1 cellular context compared by ENCODE assay signal in the genomic region with DNA sequence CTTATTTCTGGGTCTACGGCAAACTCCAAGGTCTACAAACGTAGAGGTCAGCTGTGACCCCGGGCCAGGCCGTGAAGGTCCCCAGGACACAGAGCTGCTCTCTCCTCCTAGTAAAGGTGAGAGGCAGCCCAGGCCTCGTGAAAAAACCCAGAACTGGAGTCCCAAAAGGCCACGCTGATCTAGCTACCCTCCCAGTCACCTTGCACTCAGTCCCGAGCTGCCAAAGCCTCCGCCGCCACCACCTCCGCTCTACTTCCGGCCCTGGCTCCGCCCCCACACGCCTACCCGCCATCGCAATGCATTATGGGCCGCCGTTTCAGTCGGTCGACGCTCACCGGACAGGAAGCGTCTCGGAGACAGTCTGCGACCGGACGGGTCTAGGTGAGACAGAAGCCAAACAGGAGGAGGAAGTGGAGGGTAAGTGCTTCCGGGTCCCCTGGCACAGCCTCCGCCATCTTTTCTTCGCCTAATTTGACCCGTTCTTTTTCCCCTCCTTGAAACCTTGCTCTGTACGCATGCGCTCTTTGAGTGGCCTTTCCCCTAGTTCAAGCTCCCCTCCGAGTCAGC.
TF ChIP-seq lines count a peak whose summit lies in the region.

A gene with protein sequence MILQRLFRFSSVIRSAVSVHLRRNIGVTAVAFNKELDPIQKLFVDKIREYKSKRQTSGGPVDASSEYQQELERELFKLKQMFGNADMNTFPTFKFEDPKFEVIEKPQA (minus strand): TSS at position 251 of the 567 bp plus-strand sequence. CDS start 5,110 bp downstream, outside the sequence.
A gene (plus strand): TSS at position 319 of the 567 bp plus-strand sequence. CDS start 6,627 bp downstream, outside the sequence.

TF ChIP-seq in HepG2, 621 proteins besides CTCF, POLR2A, EP300 and RAD21 (continued from another document and continues in another):
- TF ChIP-seq, protein P1, sequence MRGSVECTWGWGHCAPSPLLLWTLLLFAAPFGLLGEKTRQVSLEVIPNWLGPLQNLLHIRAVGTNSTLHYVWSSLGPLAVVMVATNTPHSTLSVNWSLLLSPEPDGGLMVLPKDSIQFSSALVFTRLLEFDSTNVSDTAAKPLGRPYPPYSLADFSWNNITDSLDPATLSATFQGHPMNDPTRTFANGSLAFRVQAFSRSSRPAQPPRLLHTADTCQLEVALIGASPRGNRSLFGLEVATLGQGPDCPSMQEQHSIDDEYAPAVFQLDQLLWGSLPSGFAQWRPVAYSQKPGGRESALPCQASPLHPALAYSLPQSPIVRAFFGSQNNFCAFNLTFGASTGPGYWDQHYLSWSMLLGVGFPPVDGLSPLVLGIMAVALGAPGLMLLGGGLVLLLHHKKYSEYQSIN (CRISPR knock-in tag; IDR thresholded peaks at IDR 0.05; ENCODE audit: borderline replicate concordance), result no peak
- TF ChIP-seq ZNF33A (CRISPR knock-in tag; IDR thresholded peaks at IDR 0.05; ENCODE audit: borderline replicate concordance) (no peak), ZSCAN9 (CRISPR knock-in tag; IDR thresholded peaks at IDR 0.05; ENCODE audit: borderline replicate concordance) (peak; percentile 72), ONECUT2 (CRISPR knock-in tag; IDR thresholded peaks at IDR 0.05) (no peak), HES4 (CRISPR knock-in tag; IDR thresholded peaks at IDR 0.05; ENCODE audit: borderline replicate concordance) (no peak), SSRP1 (CRISPR knock-in tag; IDR thresholded peaks at IDR 0.05) (no peak), POLR2AphosphoS5 (IDR thresholded peaks at IDR 0.05; ENCODE audit: low read depth, low read length) (peak; percentile 95), MYC (CRISPR knock-in tag; IDR thresholded peaks at IDR 0.05; ENCODE audit: borderline replicate concordance) (peak; percentile 12; the same call in 1 of the 2 replicates), SP5 (CRISPR knock-in tag; IDR thresholded peaks at IDR 0.05; ENCODE audit: borderline replicate concordance, low read depth) (peak; percentile 44; the same call in 1 of the 2 replicates), RBM22 (optimal IDR thresholded peaks at IDR 0.05; ENCODE audit: low read length) (peak; percentile 60), HOXA7 (CRISPR knock-in tag; IDR thresholded peaks at IDR 0.05) (no peak), AGO2 (optimal IDR thresholded peaks at IDR 0.05; ENCODE audit: low read depth, low read length) (peak; percentile 68), ZNF329 (CRISPR knock-in tag; IDR thresholded peaks at IDR 0.05; ENCODE audit: low read depth) (no peak), MIER2 (CRISPR knock-in tag; IDR thresholded peaks at IDR 0.05) (0 out of 2 replicates have a peak, but pooled peaks have one; percentile 20), RCOR2 (CRISPR knock-in tag; IDR thresholded peaks at IDR 0.05) (no peak), CENPX (CRISPR knock-in tag; IDR thresholded peaks at IDR 0.05) (no peak), SNAI1 (CRISPR knock-in tag; IDR thresholded peaks at IDR 0.05; ENCODE audit: borderline replicate concordance) (no peak), ZNF253 (CRISPR knock-in tag; IDR thresholded peaks at IDR 0.05; ENCODE audit: borderline replicate concordance) (no peak), ZKSCAN8 (CRISPR knock-in tag; IDR thresholded peaks at IDR 0.05; ENCODE audit: borderline replicate concordance) (no peak), RBAK (CRISPR knock-in tag; IDR thresholded peaks at IDR 0.05) (no peak), ZFP36L2 (CRISPR knock-in tag; IDR thresholded peaks at IDR 0.05) (no peak), FOXC1 (CRISPR knock-in tag; IDR thresholded peaks at IDR 0.05; ENCODE audit: borderline replicate concordance) (peak; percentile 81; the same call in 1 of the 2 replicates), ZMYM3 (CRISPR knock-in tag; IDR thresholded peaks at IDR 0.05) (0 out of 2 replicates have a peak, but pooled peaks have one; percentile 26), ZNF703 (CRISPR knock-in tag; IDR thresholded peaks at IDR 0.05; ENCODE audit: borderline replicate concordance) (no peak), YEATS2 (CRISPR knock-in tag; IDR thresholded peaks at IDR 0.05; ENCODE audit: borderline replicate concordance) (peak; percentile 91), ZNF605 (CRISPR knock-in tag; IDR thresholded peaks at IDR 0.05) (peak; percentile 37; the same call in 1 of the 2 replicates), HIVEP1 (CRISPR knock-in tag; IDR thresholded peaks at IDR 0.05) (no peak), ZNF549 (CRISPR knock-in tag; IDR thresholded peaks at IDR 0.05) (no peak), NFE2L1 (CRISPR knock-in tag; IDR thresholded peaks at IDR 0.05; ENCODE audit: borderline replicate concordance) (no peak), ZNF136 (CRISPR knock-in tag; IDR thresholded peaks at IDR 0.05; ENCODE audit: low read depth) (0 out of 2 replicates have a peak, but pooled peaks have one; percentile 17), ZNF709 (CRISPR knock-in tag; IDR thresholded peaks at IDR 0.05) (peak; percentile 36; the same call in 1 of the 2 replicates)
- TF ChIP-seq, protein P2, sequence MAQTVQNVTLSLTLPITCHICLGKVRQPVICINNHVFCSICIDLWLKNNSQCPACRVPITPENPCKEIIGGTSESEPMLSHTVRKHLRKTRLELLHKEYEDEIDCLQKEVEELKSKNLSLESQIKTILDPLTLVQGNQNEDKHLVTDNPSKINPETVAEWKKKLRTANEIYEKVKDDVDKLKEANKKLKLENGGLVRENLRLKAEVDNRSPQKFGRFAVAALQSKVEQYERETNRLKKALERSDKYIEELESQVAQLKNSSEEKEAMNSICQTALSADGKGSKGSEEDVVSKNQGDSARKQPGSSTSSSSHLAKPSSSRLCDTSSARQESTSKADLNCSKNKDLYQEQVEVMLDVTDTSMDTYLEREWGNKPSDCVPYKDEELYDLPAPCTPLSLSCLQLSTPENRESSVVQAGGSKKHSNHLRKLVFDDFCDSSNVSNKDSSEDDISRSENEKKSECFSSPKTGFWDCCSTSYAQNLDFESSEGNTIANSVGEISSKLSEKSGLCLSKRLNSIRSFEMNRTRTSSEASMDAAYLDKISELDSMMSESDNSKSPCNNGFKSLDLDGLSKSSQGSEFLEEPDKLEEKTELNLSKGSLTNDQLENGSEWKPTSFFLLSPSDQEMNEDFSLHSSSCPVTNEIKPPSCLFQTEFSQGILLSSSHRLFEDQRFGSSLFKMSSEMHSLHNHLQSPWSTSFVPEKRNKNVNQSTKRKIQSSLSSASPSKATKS (CRISPR knock-in tag; IDR thresholded peaks at IDR 0.05), result 0 out of 2 replicates have a peak, but pooled peaks have one; percentile 59
- TF ChIP-seq, protein P3, sequence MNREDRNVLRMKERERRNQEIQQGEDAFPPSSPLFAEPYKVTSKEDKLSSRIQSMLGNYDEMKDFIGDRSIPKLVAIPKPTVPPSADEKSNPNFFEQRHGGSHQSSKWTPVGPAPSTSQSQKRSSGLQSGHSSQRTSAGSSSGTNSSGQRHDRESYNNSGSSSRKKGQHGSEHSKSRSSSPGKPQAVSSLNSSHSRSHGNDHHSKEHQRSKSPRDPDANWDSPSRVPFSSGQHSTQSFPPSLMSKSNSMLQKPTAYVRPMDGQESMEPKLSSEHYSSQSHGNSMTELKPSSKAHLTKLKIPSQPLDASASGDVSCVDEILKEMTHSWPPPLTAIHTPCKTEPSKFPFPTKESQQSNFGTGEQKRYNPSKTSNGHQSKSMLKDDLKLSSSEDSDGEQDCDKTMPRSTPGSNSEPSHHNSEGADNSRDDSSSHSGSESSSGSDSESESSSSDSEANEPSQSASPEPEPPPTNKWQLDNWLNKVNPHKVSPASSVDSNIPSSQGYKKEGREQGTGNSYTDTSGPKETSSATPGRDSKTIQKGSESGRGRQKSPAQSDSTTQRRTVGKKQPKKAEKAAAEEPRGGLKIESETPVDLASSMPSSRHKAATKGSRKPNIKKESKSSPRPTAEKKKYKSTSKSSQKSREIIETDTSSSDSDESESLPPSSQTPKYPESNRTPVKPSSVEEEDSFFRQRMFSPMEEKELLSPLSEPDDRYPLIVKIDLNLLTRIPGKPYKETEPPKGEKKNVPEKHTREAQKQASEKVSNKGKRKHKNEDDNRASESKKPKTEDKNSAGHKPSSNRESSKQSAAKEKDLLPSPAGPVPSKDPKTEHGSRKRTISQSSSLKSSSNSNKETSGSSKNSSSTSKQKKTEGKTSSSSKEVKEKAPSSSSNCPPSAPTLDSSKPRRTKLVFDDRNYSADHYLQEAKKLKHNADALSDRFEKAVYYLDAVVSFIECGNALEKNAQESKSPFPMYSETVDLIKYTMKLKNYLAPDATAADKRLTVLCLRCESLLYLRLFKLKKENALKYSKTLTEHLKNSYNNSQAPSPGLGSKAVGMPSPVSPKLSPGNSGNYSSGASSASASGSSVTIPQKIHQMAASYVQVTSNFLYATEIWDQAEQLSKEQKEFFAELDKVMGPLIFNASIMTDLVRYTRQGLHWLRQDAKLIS (CRISPR knock-in tag; IDR thresholded peaks at IDR 0.05), result no peak
- TF ChIP-seq, protein P4, sequence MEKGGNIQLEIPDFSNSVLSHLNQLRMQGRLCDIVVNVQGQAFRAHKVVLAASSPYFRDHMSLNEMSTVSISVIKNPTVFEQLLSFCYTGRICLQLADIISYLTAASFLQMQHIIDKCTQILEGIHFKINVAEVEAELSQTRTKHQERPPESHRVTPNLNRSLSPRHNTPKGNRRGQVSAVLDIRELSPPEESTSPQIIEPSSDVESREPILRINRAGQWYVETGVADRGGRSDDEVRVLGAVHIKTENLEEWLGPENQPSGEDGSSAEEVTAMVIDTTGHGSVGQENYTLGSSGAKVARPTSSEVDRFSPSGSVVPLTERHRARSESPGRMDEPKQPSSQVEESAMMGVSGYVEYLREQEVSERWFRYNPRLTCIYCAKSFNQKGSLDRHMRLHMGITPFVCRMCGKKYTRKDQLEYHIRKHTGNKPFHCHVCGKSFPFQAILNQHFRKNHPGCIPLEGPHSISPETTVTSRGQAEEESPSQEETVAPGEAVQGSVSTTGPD (CRISPR knock-in tag; IDR thresholded peaks at IDR 0.05), result no peak
- TF ChIP-seq, protein P5, sequence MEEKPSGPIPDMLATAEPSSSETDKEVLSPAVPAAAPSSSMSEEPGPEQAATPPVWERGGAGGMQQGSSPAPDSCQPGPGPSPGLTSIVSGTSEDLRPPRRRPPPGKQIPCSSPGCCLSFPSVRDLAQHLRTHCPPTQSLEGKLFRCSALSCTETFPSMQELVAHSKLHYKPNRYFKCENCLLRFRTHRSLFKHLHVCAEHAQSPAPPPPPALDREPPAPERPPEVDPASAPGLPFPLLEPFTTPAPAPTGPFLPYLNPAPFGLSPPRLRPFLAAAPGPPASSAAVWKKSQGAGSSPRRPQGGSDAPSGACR (CRISPR knock-in tag; IDR thresholded peaks at IDR 0.05), result peak; percentile 85
- TF ChIP-seq, protein P6, sequence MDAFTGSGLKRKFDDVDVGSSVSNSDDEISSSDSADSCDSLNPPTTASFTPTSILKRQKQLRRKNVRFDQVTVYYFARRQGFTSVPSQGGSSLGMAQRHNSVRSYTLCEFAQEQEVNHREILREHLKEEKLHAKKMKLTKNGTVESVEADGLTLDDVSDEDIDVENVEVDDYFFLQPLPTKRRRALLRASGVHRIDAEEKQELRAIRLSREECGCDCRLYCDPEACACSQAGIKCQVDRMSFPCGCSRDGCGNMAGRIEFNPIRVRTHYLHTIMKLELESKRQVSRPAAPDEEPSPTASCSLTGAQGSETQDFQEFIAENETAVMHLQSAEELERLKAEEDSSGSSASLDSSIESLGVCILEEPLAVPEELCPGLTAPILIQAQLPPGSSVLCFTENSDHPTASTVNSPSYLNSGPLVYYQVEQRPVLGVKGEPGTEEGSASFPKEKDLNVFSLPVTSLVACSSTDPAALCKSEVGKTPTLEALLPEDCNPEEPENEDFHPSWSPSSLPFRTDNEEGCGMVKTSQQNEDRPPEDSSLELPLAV (CRISPR knock-in tag; conservative IDR thresholded peaks at IDR 0.05; ENCODE audit: low read depth), result no peak
- TF ChIP-seq, protein P7, sequence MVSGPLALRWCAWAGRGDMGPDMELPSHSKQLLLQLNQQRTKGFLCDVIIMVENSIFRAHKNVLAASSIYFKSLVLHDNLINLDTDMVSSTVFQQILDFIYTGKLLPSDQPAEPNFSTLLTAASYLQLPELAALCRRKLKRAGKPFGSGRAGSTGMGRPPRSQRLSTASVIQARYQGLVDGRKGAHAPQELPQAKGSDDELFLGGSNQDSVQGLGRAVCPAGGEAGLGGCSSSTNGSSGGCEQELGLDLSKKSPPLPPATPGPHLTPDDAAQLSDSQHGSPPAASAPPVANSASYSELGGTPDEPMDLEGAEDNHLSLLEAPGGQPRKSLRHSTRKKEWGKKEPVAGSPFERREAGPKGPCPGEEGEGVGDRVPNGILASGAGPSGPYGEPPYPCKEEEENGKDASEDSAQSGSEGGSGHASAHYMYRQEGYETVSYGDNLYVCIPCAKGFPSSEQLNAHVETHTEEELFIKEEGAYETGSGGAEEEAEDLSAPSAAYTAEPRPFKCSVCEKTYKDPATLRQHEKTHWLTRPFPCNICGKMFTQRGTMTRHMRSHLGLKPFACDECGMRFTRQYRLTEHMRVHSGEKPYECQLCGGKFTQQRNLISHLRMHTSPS (CRISPR knock-in tag; IDR thresholded peaks at IDR 0.05; ENCODE audit: low read depth), result no peak
